In genomic region chr11:88179141-88179540, GRCh38 we compare ENCODE assay signal across 8 cellular contexts. TPM values are rescaled to one million over a fixed set of nuclear protein-coding genes. Genes with fewer than 3 reads are reported as not detected.
DNase-seq lines count a peak whose midpoint lies in the region; ATAC-seq and TF ChIP-seq lines count a peak whose summit lies in the region.

No MANE protein-coding gene starts in this region.

- TF ChIP-seq CTCF in kidney epithelial cell (IDR thresholded peaks at IDR 0.05; ENCODE audit: insufficient read depth, low read length, poor library complexity, severe bottlenecking): no peak

- no peaks in the 10 kb centered on the region for H3K27me3 ChIP-seq in kidney epithelial cell (ENCODE audit: control insufficient read depth, insufficient read depth, low read length)

- no peak overlapping the region for H3K4me3 ChIP-seq in kidney epithelial cell (ENCODE audit: low read depth, low read length)

- peak; percentile 94 for DNase-seq in NCI-H69 (lab: John Stamatoyannopoulos, UW)
- DNase-seq in kidney epithelial cell (ENCODE audit: low read depth): peak; percentile 84
- DNase-seq in stimulated activated naive CD4-positive, alpha-beta T cell (lab: John Stamatoyannopoulos, UW): no peak
- no peak for DNase-seq in RKO (ENCODE audit: low spot score)
- no peak for DNase-seq in DMS53 treated with DMSO at 0.1 percent for 48 hours (lab: John Stamatoyannopoulos, UW; ENCODE audit: unreplicated experiment)
- DNase-seq in GM19240 (ENCODE audit: insufficient read length, low spot score): no peak

- no peaks in the 10 kb centered on the region for H3K36me3 ChIP-seq in kidney epithelial cell (ENCODE audit: control insufficient read depth, insufficient read depth, low read length)

- ATAC-seq in GM18868 (IDR thresholded peaks at IDR 0.05; ENCODE audit: unreplicated experiment) (peak; percentile 76), HG02588 (IDR thresholded peaks at IDR 0.05; ENCODE audit: unreplicated experiment) (peak; percentile 70)

RNA-seq across cellular contexts. Expression of gene RAB38, which starts 3.9 kb away (rescaled TPM):
- total RNA-seq in kidney epithelial cell: 6.2 and 7.3 TPM in 2 replicates

Comparison
In these comparisons a context has a peak if more than half of its experiments do, and no peak if none do; other contexts are left out.
1. DNase-seq: peak in NCI-H69 (single experiment) and kidney epithelial cell (single experiment); none in stimulated activated naive CD4-positive, alpha-beta T cell (0 of 6), RKO (single experiment), DMS53 treated with DMSO at 0.1 percent for 48 hours (single experiment) and GM19240 (single experiment).